2 cellular contexts compared by ENCODE assay signal in genomic region chr16:8865145-8865882, GRCh38.
TF ChIP-seq lines count a peak whose summit lies in the region.

No MANE protein-coding gene starts in this region.

TF ChIP-seq in IMR-90, 13 proteins besides CTCF, POLR2A, EP300 and RAD21:
- TF ChIP-seq NFE2L2 (IDR thresholded peaks at IDR 0.05; ENCODE audit: low read depth, low read length) (no peak), MXI1 (IDR thresholded peaks at IDR 0.05; ENCODE audit: borderline replicate concordance, low read depth, low read length) (no peak), FOS (IDR thresholded peaks at IDR 0.05; ENCODE audit: low read depth, low read length) (no peak), CEBPB (IDR thresholded peaks at IDR 0.05; ENCODE audit: low read depth, low read length) (no peak), ELK1 (IDR thresholded peaks at IDR 0.05; ENCODE audit: borderline replicate concordance, low read depth, low read length) (no peak), MAZ (IDR thresholded peaks at IDR 0.05; ENCODE audit: borderline replicate concordance, low read depth, low read length) (no peak), SMC3 (IDR thresholded peaks at IDR 0.05; ENCODE audit: low read depth, low read length) (no peak), MAFK (IDR thresholded peaks at IDR 0.05; ENCODE audit: low read depth, low read length) (no peak), RCOR1 (IDR thresholded peaks at IDR 0.05; ENCODE audit: insufficient replicate concordance, low read length) (no peak), BHLHE40 (IDR thresholded peaks at IDR 0.05; ENCODE audit: low read depth, low read length) (no peak), CHD1 (IDR thresholded peaks at IDR 0.05; ENCODE audit: low read depth, low read length) (no peak)

TF ChIP-seq in H1, 55 proteins besides CTCF, POLR2A, EP300 and RAD21:
- TF ChIP-seq POLR2AphosphoS5 (IDR thresholded peaks at IDR 0.05; ENCODE audit: low read depth, low read length) (peak; percentile 19; the same call in 1 of the 2 replicates), TCF12 (IDR thresholded peaks at IDR 0.05; ENCODE audit: low read depth, low read length) (no peak)
